14 cellular contexts compared by ENCODE assay signal in the genomic region with DNA sequence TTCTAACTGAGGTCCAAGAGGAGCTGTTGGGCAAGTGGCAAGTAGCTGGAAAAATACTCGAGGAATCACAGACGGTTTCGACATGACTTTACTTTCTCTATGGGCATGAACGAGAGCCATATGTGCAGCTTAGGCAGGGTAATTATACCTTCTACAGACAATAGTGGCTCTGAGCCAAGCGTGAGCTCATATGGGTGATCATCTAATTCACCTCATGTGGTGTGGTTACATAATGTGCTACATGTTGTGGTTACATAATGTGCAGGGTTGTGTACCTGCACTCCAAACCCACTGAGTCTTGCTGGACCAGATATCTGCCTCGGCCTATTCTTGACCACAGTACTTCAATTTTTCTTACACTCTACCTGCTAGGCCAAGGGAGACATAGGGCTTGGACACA.
"Had no signal": no experiment of that assay in that cellular context is flagged by ENCODE, and none has a peak within 500 bp of the region (broad histone marks: within the 10 kb centered on the region; RNA-seq: fewer than 3 reads in every experiment).

No MANE protein-coding gene starts in this region.

- FAIRE-seq: astrocyte had no signal

- DNase-seq: activated CD4-positive, alpha-beta T cell treated with anti-CD3 and anti-CD28 coated beads for 4 hours; activated CD8-positive, alpha-beta memory T cell treated with anti-CD3 and anti-CD28 coated beads, Interleukin-2, amount 50 U/mL, for 48 hours; activated CD8-positive, alpha-beta T cell treated with anti-CD3 and anti-CD28 coated beads, Interleukin-2, amount 10 ng/mL, durations not matched to agents 7 days and 5 days; activated naive CD4-positive, alpha-beta T cell treated with anti-CD3 and anti-CD28 coated beads for 36 hours; dorsolateral prefrontal cortex; islet precursor cell; mucosa of descending colon; naive thymus-derived CD8-positive, alpha-beta T cell; retina; tibial artery; WERI-Rb-1 had no signal

- H3K4me3 ChIP-seq: dorsolateral prefrontal cortex, mucosa of descending colon, skin epidermis, tibial artery, vagina had no signal
